Comparison of ENCODE assay signal across 8 cellular contexts in genomic region chr22:37079668-37080171, GRCh38. TPM values are rescaled to one million over a fixed set of nuclear protein-coding genes. Genes with fewer than 3 reads are reported as not detected.
DNase-seq lines count a peak whose midpoint lies in the region; ATAC-seq, FAIRE-seq and TF ChIP-seq lines count a peak whose summit lies in the region.

No MANE protein-coding gene starts in this region.

- ATAC-seq in GM12878 = peak; percentile 32

- RAD21 ChIA-PET in GM12878 (lab: Charles Lee; ENCODE audit: unreplicated experiment) = interaction anchor here (0.6 to 1.3 kb wide), 10 partner anchors 8 to 118 kb away, joined by 3 to 8 read pairs (median 4); no protein-coding TSS in a partner anchor

- 44% methylated on average over 15 of the region's 15 CpGs for WGBS in GM12878 (ENCODE audit: insufficient coverage, insufficient replicate concordance, low lambda C conversion rate, missing lambda C conversion rate)
- 80% methylated on average over 14 of the region's 15 CpGs for WGBS in hepatocyte (ENCODE audit: low lambda C conversion rate, missing lambda C conversion rate)

- POLR2A ChIA-PET in CD8-positive, alpha-beta memory T cell (lab: Charles Lee) = interaction anchor here (0.5 to 1.5 kb wide), 6 partner anchors 42 to 1121 kb away, joined by 3 to 8 read pairs (median 6); partner anchors contain the start of gene IL2RB
- POLR2A ChIA-PET in GM12878 (lab: Charles Lee) = interaction anchor here (1.8 kb wide), 1 partner anchor 42 kb away, joined by 6 read pairs; no protein-coding TSS in a partner anchor

- H3K4me3 Mint-ChIP-seq in CD8-positive, alpha-beta memory T cell = peak overlapping the region; percentile 25 to 84 (median 72)

- H3K36me3 ChIP-seq in CD8-positive, alpha-beta memory T cell (ENCODE audit: insufficient read depth, low read length) = no peaks in the 10 kb centered on the region
- H3K36me3 ChIP-seq in GM12878 (ENCODE audit: control insufficient read depth in 2 of 2, insufficient read depth in 2 of 2, low read length in 1 of 2) (no peaks in the 10 kb centered on the region), hepatocyte (replicated peaks; ENCODE audit: insufficient read depth, low read depth) (no peaks in the 10 kb centered on the region)

- no peak overlapping the region for H3K9ac ChIP-seq in GM12878 (ENCODE audit: control insufficient read depth, insufficient read depth, low read length)

- TF ChIP-seq POLR2A in GM12878 (IDR thresholded peaks at IDR 0.05; ENCODE audit: low read depth, low read length) = no peak
- TF ChIP-seq POLR2A in GM12891 (IDR thresholded peaks at IDR 0.05; ENCODE audit: low read depth, low read length) = no peak

- TF ChIP-seq CTCF in GM12878 (IDR thresholded peaks at IDR 0.05 in 2 of 3, conservative IDR thresholded peaks at IDR 0.05 in 1 of 3; ENCODE audit: control insufficient read depth in 2 of 3, extremely low read depth in 1 of 3, insufficient read depth in 1 of 3, low read depth in 3 of 3, low read length in 3 of 3) (no peak), hepatocyte (IDR thresholded peaks at IDR 0.05; ENCODE audit: poor library complexity) (no peak)

- H4K20me1 ChIP-seq in GM12878 (ENCODE audit: control insufficient read depth, insufficient read depth) (no peaks in the 10 kb centered on the region), hepatocyte (ENCODE audit: insufficient read depth, poor library complexity, severe bottlenecking) (no peaks in the 10 kb centered on the region)

- no TSS peak for BruUV-seq in GM12878 (replicated peaks; lab: Mats Ljungman, UMichigan)

- no peaks in the 10 kb centered on the region for H3K36me3 Mint-ChIP-seq in CD8-positive, alpha-beta memory T cell

- peaks cover 38% of the 10 kb centered on the region for H3K4me1 ChIP-seq in CD8-positive, alpha-beta memory T cell (ENCODE audit: insufficient read depth, low read length)
- peaks cover 10% of the 10 kb centered on the region for H3K4me1 ChIP-seq in GM12878 (ENCODE audit: control insufficient read depth, insufficient read depth, low read length)
- H3K4me1 ChIP-seq in hepatocyte (ENCODE audit: insufficient read depth) = no peaks in the 10 kb centered on the region

- peak; percentile 65 to 91 (median 89) for DNase-seq in CD8-positive, alpha-beta memory T cell
- peak; percentile 64 for DNase-seq in activated CD4-positive, CD25-positive, alpha-beta regulatory T cell treated with anti-CD3 and anti-CD28 coated beads, Interleukin-2, amount 50 U/mL, for 16 hours (ENCODE audit: low read depth, low spot score)
- DNase-seq in GM12878 (ENCODE audit: low read depth, low spot score) (no peak), iPS-NIHi11 (ENCODE audit: low spot score) (no peak), GM12891 (ENCODE audit: insufficient read length, low spot score) (no peak), hepatocyte (ENCODE audit: low spot score) (no peak), head of caudate nucleus (no peak)
- peak; percentile 88 for DNase-seq in stimulated activated CD4-positive, alpha-beta T cell treated with anti-CD3 and anti-CD28 coated beads, Interleukin-15, amount 100 ng/mL, for 24 hours

- H3K79me2 ChIP-seq in GM12878 (ENCODE audit: control insufficient read depth, insufficient read depth, low read length) (no peaks in the 10 kb centered on the region), hepatocyte (no peaks in the 10 kb centered on the region)

- no peaks in the 10 kb centered on the region for H3K9me3 Mint-ChIP-seq in CD8-positive, alpha-beta memory T cell

- peaks cover 29 to 41% (median 31%) of the 10 kb centered on the region in 3 donors for H3K4me1 Mint-ChIP-seq in CD8-positive, alpha-beta memory T cell

- no peaks in the 10 kb centered on the region for H3K9me3 ChIP-seq in CD8-positive, alpha-beta memory T cell (ENCODE audit: low read length)
- H3K9me3 ChIP-seq in GM12878 (replicated peaks; ENCODE audit: control insufficient read depth, insufficient read depth, low read length) (no peaks in the 10 kb centered on the region), hepatocyte (ENCODE audit: low read depth) (no peaks in the 10 kb centered on the region)

- intact Hi-C loops in GM12878 (cut with micrococcal nuclease; ENCODE audit: unreplicated experiment) (loop anchor here (2.0 to 5.0 kb wide), 2 partner anchors 68 to 181 kb away; partner anchors contain the start of gene IL2RB), head of caudate nucleus (cut with DNase I) (no loop called here)

- H3K27ac ChIP-seq in CD8-positive, alpha-beta memory T cell (ENCODE audit: low read depth, low read length) = peak overlapping the region; percentile 58
- H3K27ac ChIP-seq in GM12878 (ENCODE audit: control insufficient read depth, insufficient read depth) = no peak overlapping the region
- no peak overlapping the region for H3K27ac ChIP-seq in hepatocyte

- no peaks in the 10 kb centered on the region for H3K27me3 ChIP-seq in CD8-positive, alpha-beta memory T cell (ENCODE audit: insufficient read depth, low read length, poor library complexity, severe bottlenecking)
- peaks cover 0 to 3% of the 10 kb centered on the region in 2 experiments; a peak in 2 of 4 replicates for H3K27me3 ChIP-seq in GM12878 (replicated peaks in 1 of 2; ENCODE audit: control insufficient read depth in 2 of 2, insufficient read depth in 2 of 2, low read length in 1 of 2)
- H3K27me3 ChIP-seq in hepatocyte = no peaks in the 10 kb centered on the region

- CTCF ChIA-PET in CD8-positive, alpha-beta memory T cell (lab: Charles Lee) = interaction anchor here (0.7 to 2.4 kb wide), 17 partner anchors 19 to 378 kb away, joined by 3 to 36 read pairs (median 4); partner anchors contain the start of gene IL2RB
- CTCF ChIA-PET in GM12878 (lab: Yijun Ruan, JAX) = interaction anchor here (0.6 to 1.4 kb wide), 13 partner anchors 18 to 180 kb away, joined by 3 to 11 read pairs (median 4); partner anchors contain the start of genes IL2RB and RAC2

- SMC1A ChIA-PET in GM12878 (lab: Charles Lee; ENCODE audit: uncharacterized antibody, unreplicated experiment) = interaction anchor here (0.8 to 1.4 kb wide), 8 partner anchors 10 to 181 kb away, joined by 3 to 7 read pairs (median 4); no protein-coding TSS in a partner anchor

- peak overlapping the region; percentile 96 to 100 (median 98) for H3K27ac Mint-ChIP-seq in CD8-positive, alpha-beta memory T cell

- H3K4me2 ChIP-seq in GM12878 (ENCODE audit: control insufficient read depth, insufficient read depth) (no peak overlapping the region), hepatocyte (no peak overlapping the region)

- peaks cover 3 to 8% of the 10 kb centered on the region in 2 donors for H3K27me3 Mint-ChIP-seq in CD8-positive, alpha-beta memory T cell

- H3K9me2 ChIP-seq in hepatocyte (replicated peaks; ENCODE audit: insufficient read depth) = no peaks in the 10 kb centered on the region

- FAIRE-seq in GM12878 (lab: Jason Lieb, UNC) (no peak), GM12891 (lab: Jason Lieb, UNC) (no peak)

- H2AFZ ChIP-seq in GM12878 (ENCODE audit: control insufficient read depth, low read depth, low read length) (no peak overlapping the region), hepatocyte (no peak overlapping the region)

- in situ Hi-C loops in GM12878 (cut with MboI) = loop anchor here (5.0 kb wide), 1 partner anchor 108 kb away; the partner anchor contains the start of gene C1QTNF6

- TF ChIP-seq EP300 in GM12878 (IDR thresholded peaks at IDR 0.05; ENCODE audit: borderline replicate concordance in 1 of 2, control insufficient read depth in 1 of 2, low read depth in 2 of 2, low read length in 2 of 2) = no peak

- TF ChIP-seq RAD21 in GM12878 (IDR thresholded peaks at IDR 0.05; ENCODE audit: insufficient read depth, low read depth, low read length) = no peak

- peak overlapping the region; percentile 14 for H3K4me3 ChIP-seq in CD8-positive, alpha-beta memory T cell (ENCODE audit: low read length)
- H3K4me3 ChIP-seq in GM12878 (no peak overlapping the region), hepatocyte (no peak overlapping the region)

RNA-seq across cellular contexts. Expression of gene KCTD17, which starts 28.2 kb away (rescaled TPM):
- 10 to 100 TPM; 40.8 to 44.8 TPM for total RNA-seq in CD8-positive, alpha-beta memory T cell
- 12.9 TPM for polyA plus RNA-seq in CD8-positive, alpha-beta memory T cell
- total RNA-seq in GM12878 (2013; cell fraction: nucleolus; rRNA removed) = 8.3 and 13.5 TPM in 2 replicates
- total RNA-seq in GM12878 (2014; rRNA removed) = 10.4 and 11.8 TPM in 2 replicates
- 5.2 and 6.4 TPM in 2 replicates for total RNA-seq in GM12878 (2014; rRNA removed; fragmentation: Illumina TruSeq; extraction: Trizol)
- 16.8 and 18.4 TPM in 2 replicates for total RNA-seq in GM12878 (2021)
- 6.1 TPM for polyA plus RNA-seq in GM12878 (2011; ENCODE audit: low read depth)
- 7.6 and 13.0 TPM in 2 replicates for polyA plus RNA-seq in GM12878 (2011; rRNA removed)
- polyA plus RNA-seq in GM12878 (2011; cell fraction: cytosol; rRNA removed) = 12.7 and 18.2 TPM in 2 replicates
- 53.0 and 66.8 TPM in 2 replicates for polyA plus RNA-seq in GM12878 (2011; cell fraction: nucleus; rRNA removed)
- polyA plus RNA-seq in GM12878 (2012) = 7.0 and 7.7 TPM in 2 replicates
- 2.1 and 7.2 TPM in 2 replicates for polyA plus RNA-seq in GM12878 (2014; fragmentation: Illumina TruSeq; extraction: Trizol)
- polyA plus RNA-seq in GM12878 (2014; fragmentation: Nextera tagmentation; extraction: Ambion mirVana) = under 1 TPM in 1 of 2 experiments, not detected in 1; 0.16 TPM
- 9.1 and 13.3 TPM in 2 replicates for polyA plus RNA-seq in GM12878 (2014; rRNA removed)
- polyA plus RNA-seq in GM12878 (2016; fragmentation: Nextera tagmentation; extraction: Ambion mirVana) = 10 to 100 TPM; 10.1 to 10.9 TPM
- 11.2 and 14.5 TPM in 2 replicates for polyA minus RNA-seq in GM12878 (2011; rRNA and poly(A)+ RNA removed)
- 4.9 and 7.0 TPM in 2 replicates for polyA minus RNA-seq in GM12878 (2011; cell fraction: cytosol; rRNA and poly(A)+ RNA removed)
- polyA minus RNA-seq in GM12878 (2011; cell fraction: nucleus; rRNA and poly(A)+ RNA removed) = 8.1 and 15.6 TPM in 2 replicates
- 7.0 TPM for polyA plus RNA-seq in GM12891 (2012; ENCODE audit: low read depth, missing spikeins)
- total RNA-seq in hepatocyte = 15.2 and 22.6 TPM in 2 replicates
- polyA plus RNA-seq in hepatocyte = 25.4 and 33.4 TPM in 2 replicates

RNA-seq across cellular contexts. Expression of gene TMPRSS6, which starts 29.8 kb away (rescaled TPM):
- total RNA-seq in CD8-positive, alpha-beta memory T cell = under 1 TPM; 0.42 to 0.68 TPM
- 0.16 TPM for polyA plus RNA-seq in CD8-positive, alpha-beta memory T cell
- 4.0 TPM in 2 replicates for total RNA-seq in GM12878 (2013; cell fraction: nucleolus; rRNA removed)
- total RNA-seq in GM12878 (2014; rRNA removed) (0.06 TPM in 1 of 2 replicates, not detected in the other), GM12878 (2014; rRNA removed; fragmentation: Illumina TruSeq; extraction: Trizol) (not detected in 2 replicates), GM12878 (2021) (0.19 and 0.31 TPM in 2 replicates), hepatocyte (43.3 and 49.8 TPM in 2 replicates)
- 0.21 TPM for polyA plus RNA-seq in GM12878 (2011; ENCODE audit: low read depth)
- polyA plus RNA-seq in GM12878 (2011; rRNA removed) (0.55 and 0.69 TPM in 2 replicates), GM12878 (2014; fragmentation: Illumina TruSeq; extraction: Trizol) (not detected in 2 replicates), GM12878 (2014; fragmentation: Nextera tagmentation; extraction: Ambion mirVana) (not detected), GM12878 (2014; rRNA removed) (0.03 TPM in 1 of 2 replicates, not detected in the other), GM12878 (2016; fragmentation: Nextera tagmentation; extraction: Ambion mirVana) (under 1 TPM in 1 of 2 experiments, not detected in 1; 0.07 TPM), hepatocyte (21.3 and 34.4 TPM in 2 replicates)
- 0.82 and 1.3 TPM in 2 replicates for polyA plus RNA-seq in GM12878 (2011; cell fraction: cytosol; rRNA removed)
- polyA plus RNA-seq in GM12878 (2011; cell fraction: nucleus; rRNA removed) = 3.8 and 6.0 TPM in 2 replicates
- 0.57 and 1.00 TPM in 2 replicates for polyA plus RNA-seq in GM12878 (2012)
- polyA minus RNA-seq in GM12878 (2011; rRNA and poly(A)+ RNA removed) = 0.82 and 1.1 TPM in 2 replicates
- 0.31 TPM in 1 of 2 replicates, not detected in the other for polyA minus RNA-seq in GM12878 (2011; cell fraction: cytosol; rRNA and poly(A)+ RNA removed)
- polyA minus RNA-seq in GM12878 (2011; cell fraction: nucleus; rRNA and poly(A)+ RNA removed) = 1.8 TPM in 2 replicates
- polyA plus RNA-seq in GM12891 (2012; ENCODE audit: low read depth, missing spikeins) = 2.1 TPM

Comparison
In these comparisons a context has a peak if more than half of its experiments do, and no peak if none do; other contexts are left out.
1. DNase-seq: peak in CD8-positive, alpha-beta memory T cell (5 of 5), activated CD4-positive, CD25-positive, alpha-beta regulatory T cell treated with anti-CD3 and anti-CD28 coated beads, Interleukin-2, amount 50 U/mL, for 16 hours (single experiment) and stimulated activated CD4-positive, alpha-beta T cell treated with anti-CD3 and anti-CD28 coated beads, Interleukin-15, amount 100 ng/mL, for 24 hours (single experiment); none in GM12878 (single experiment), iPS-NIHi11 (single experiment), GM12891 (single experiment), hepatocyte (single experiment) and head of caudate nucleus (0 of 42).